1 cellular context compared by ENCODE assay signal in the genomic region with DNA sequence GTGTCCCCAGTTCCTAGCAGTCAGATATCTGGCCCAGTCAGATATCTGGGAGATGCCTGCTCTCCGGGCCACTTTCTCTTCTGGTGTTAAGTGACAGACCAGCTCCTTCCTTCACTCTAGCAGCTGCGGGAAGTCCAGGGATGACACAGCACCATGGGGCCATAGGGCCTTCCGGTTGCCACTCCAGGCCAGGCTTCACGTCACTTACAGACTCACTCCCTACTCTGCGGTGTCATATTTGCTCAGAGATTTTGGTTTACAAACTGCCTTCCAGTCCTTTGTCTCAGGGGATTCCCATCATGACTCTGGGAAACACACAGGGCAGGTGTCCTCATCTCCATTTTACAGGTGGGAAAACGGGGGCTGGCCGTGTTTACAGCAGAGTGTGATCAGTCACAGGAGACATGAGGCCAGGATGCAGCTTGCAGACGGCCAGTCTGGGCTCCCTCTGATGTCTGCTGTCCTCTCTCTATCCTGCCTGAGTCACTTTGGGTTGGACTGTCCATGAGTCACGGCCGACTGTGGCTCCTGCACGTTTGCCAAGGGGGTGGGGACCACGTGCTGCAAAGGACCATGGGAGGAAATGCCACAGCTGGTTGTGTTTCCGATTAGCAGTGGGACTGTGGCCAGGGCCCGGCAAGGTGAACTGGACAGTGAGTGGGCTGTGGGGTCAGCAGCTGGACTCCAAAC.
A peak's percentile ranks its signal among the peaks of the same experiment; 100 is the strongest.
TF ChIP-seq lines count a peak whose summit lies in the region.

No MANE protein-coding gene starts in this region.

TF ChIP-seq in HepG2, 621 proteins besides CTCF, POLR2A, EP300 and RAD21 (continues in another document):
- TF ChIP-seq ARHGAP35 (CRISPR knock-in tag; IDR thresholded peaks at IDR 0.05; ENCODE audit: borderline replicate concordance) (no peak; the same call in 1 of the 2 replicates), SRSF4 (IDR thresholded peaks at IDR 0.05; ENCODE audit: low read depth, low read length, poor library complexity, severe bottlenecking) (no peak), ELF1 (CRISPR knock-in tag; IDR thresholded peaks at IDR 0.05) (peak; percentile 55), ZNF136 (CRISPR knock-in tag; IDR thresholded peaks at IDR 0.05; ENCODE audit: low read depth) (no peak), SMAD1 (CRISPR knock-in tag; IDR thresholded peaks at IDR 0.05; ENCODE audit: borderline replicate concordance, low read depth) (peak; percentile 60; the same call in 1 of the 2 replicates), GATAD2A (CRISPR knock-in tag; IDR thresholded peaks at IDR 0.05) (peak; percentile 77; the same call in 1 of the 2 replicates), TARDBP (CRISPR knock-in tag; IDR thresholded peaks at IDR 0.05) (peak; percentile 91), ZNF674 (CRISPR knock-in tag; IDR thresholded peaks at IDR 0.05; ENCODE audit: low read depth) (no peak), DNMT3B (CRISPR knock-in tag; conservative IDR thresholded peaks at IDR 0.05) (peak; percentile 57; the same call in 1 of the 2 replicates), NFATC3 (CRISPR knock-in tag; IDR thresholded peaks at IDR 0.05) (no peak), SATB2 (CRISPR knock-in tag; IDR thresholded peaks at IDR 0.05) (no peak), ZNF501 (CRISPR knock-in tag; IDR thresholded peaks at IDR 0.05) (peak; percentile 91), ZNF207 (IDR thresholded peaks at IDR 0.05; ENCODE audit: borderline replicate concordance) (no peak), SP2 (CRISPR knock-in tag; IDR thresholded peaks at IDR 0.05) (0 out of 2 replicates have a peak, but pooled peaks have one; percentile 5), MEIS1 (CRISPR knock-in tag; IDR thresholded peaks at IDR 0.05; ENCODE audit: borderline replicate concordance) (peak; percentile 83; the same call in 1 of the 2 replicates), CREB1 (IDR thresholded peaks at IDR 0.05) (peak; percentile 80), CREB1 (CRISPR knock-in tag; IDR thresholded peaks at IDR 0.05) (peak; percentile 47; the same call in 1 of the 2 replicates), RBFOX2 (IDR thresholded peaks at IDR 0.05; ENCODE audit: low read depth, low read length) (peak; percentile 42; the same call in 1 of the 2 replicates), SRY (CRISPR knock-in tag; IDR thresholded peaks at IDR 0.05) (no peak), REL (CRISPR knock-in tag; conservative IDR thresholded peaks at IDR 0.05) (no peak), ZHX2 (IDR thresholded peaks at IDR 0.05; ENCODE audit: low read depth) (peak; percentile 70; the same call in 1 of the 2 replicates), ZHX2 (CRISPR knock-in tag; IDR thresholded peaks at IDR 0.05; ENCODE audit: borderline replicate concordance) (no peak), RORA (CRISPR knock-in tag; IDR thresholded peaks at IDR 0.05) (no peak), PHF5A (CRISPR knock-in tag; IDR thresholded peaks at IDR 0.05; ENCODE audit: low read depth, unreplicated experiment) (no peak), NFAT5 (CRISPR knock-in tag; IDR thresholded peaks at IDR 0.05) (no peak), ZNF484 (CRISPR knock-in tag; IDR thresholded peaks at IDR 0.05; ENCODE audit: borderline replicate concordance, low read depth) (no peak), ZNF816 (CRISPR knock-in tag; IDR thresholded peaks at IDR 0.05; ENCODE audit: borderline replicate concordance) (peak; percentile 86), ZBTB3 (CRISPR knock-in tag; IDR thresholded peaks at IDR 0.05; ENCODE audit: borderline replicate concordance, low read depth) (peak; percentile 77; the same call in 1 of the 2 replicates), HMGXB4 (CRISPR knock-in tag; IDR thresholded peaks at IDR 0.05; ENCODE audit: borderline replicate concordance in 1 of 2, low read depth in 1 of 2) (peak in 1 of 2 experiments; percentile 70; a peak in 3 of 4 replicates), DPF2 (CRISPR knock-in tag; IDR thresholded peaks at IDR 0.05; ENCODE audit: borderline replicate concordance, low read depth) (0 out of 2 replicates have a peak, but pooled peaks have one; percentile 51), TMF1 (CRISPR knock-in tag; IDR thresholded peaks at IDR 0.05; ENCODE audit: low read depth) (no peak), ZNF703 (CRISPR knock-in tag; IDR thresholded peaks at IDR 0.05; ENCODE audit: borderline replicate concordance) (no peak), ATRX (CRISPR knock-in tag; IDR thresholded peaks at IDR 0.05; ENCODE audit: borderline replicate concordance) (no peak)
- TF ChIP-seq, protein P1, sequence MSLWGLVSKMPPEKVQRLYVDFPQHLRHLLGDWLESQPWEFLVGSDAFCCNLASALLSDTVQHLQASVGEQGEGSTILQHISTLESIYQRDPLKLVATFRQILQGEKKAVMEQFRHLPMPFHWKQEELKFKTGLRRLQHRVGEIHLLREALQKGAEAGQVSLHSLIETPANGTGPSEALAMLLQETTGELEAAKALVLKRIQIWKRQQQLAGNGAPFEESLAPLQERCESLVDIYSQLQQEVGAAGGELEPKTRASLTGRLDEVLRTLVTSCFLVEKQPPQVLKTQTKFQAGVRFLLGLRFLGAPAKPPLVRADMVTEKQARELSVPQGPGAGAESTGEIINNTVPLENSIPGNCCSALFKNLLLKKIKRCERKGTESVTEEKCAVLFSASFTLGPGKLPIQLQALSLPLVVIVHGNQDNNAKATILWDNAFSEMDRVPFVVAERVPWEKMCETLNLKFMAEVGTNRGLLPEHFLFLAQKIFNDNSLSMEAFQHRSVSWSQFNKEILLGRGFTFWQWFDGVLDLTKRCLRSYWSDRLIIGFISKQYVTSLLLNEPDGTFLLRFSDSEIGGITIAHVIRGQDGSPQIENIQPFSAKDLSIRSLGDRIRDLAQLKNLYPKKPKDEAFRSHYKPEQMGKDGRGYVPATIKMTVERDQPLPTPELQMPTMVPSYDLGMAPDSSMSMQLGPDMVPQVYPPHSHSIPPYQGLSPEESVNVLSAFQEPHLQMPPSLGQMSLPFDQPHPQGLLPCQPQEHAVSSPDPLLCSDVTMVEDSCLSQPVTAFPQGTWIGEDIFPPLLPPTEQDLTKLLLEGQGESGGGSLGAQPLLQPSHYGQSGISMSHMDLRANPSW (CRISPR knock-in tag; IDR thresholded peaks at IDR 0.05; ENCODE audit: borderline replicate concordance), result no peak
- TF ChIP-seq, protein P2, sequence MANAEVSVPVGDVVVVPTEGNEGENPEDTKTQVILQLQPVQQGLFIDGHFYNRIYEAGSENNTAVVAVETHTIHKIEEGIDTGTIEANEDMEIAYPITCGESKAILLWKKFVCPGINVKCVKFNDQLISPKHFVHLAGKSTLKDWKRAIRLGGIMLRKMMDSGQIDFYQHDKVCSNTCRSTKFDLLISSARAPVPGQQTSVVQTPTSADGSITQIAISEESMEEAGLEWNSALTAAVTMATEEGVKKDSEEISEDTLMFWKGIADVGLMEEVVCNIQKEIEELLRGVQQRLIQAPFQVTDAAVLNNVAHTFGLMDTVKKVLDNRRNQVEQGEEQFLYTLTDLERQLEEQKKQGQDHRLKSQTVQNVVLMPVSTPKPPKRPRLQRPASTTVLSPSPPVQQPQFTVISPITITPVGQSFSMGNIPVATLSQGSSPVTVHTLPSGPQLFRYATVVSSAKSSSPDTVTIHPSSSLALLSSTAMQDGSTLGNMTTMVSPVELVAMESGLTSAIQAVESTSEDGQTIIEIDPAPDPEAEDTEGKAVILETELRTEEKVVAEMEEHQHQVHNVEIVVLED (CRISPR knock-in tag; IDR thresholded peaks at IDR 0.05; ENCODE audit: borderline replicate concordance), result peak; percentile 52; the same call in 1 of the 2 replicates
- TF ChIP-seq, protein P3, sequence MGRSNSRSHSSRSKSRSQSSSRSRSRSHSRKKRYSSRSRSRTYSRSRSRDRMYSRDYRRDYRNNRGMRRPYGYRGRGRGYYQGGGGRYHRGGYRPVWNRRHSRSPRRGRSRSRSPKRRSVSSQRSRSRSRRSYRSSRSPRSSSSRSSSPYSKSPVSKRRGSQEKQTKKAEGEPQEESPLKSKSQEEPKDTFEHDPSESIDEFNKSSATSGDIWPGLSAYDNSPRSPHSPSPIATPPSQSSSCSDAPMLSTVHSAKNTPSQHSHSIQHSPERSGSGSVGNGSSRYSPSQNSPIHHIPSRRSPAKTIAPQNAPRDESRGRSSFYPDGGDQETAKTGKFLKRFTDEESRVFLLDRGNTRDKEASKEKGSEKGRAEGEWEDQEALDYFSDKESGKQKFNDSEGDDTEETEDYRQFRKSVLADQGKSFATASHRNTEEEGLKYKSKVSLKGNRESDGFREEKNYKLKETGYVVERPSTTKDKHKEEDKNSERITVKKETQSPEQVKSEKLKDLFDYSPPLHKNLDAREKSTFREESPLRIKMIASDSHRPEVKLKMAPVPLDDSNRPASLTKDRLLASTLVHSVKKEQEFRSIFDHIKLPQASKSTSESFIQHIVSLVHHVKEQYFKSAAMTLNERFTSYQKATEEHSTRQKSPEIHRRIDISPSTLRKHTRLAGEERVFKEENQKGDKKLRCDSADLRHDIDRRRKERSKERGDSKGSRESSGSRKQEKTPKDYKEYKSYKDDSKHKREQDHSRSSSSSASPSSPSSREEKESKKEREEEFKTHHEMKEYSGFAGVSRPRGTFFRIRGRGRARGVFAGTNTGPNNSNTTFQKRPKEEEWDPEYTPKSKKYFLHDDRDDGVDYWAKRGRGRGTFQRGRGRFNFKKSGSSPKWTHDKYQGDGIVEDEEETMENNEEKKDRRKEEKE (IDR thresholded peaks at IDR 0.05), result no peak
